1 cellular context compared by ENCODE assay signal in genomic region chr3:107429330-107430181, GRCh38.
A peak's percentile ranks its signal among the peaks of the same experiment; 100 is the strongest.
TF ChIP-seq lines count a peak whose summit lies in the region.

No MANE protein-coding gene starts in this region.

TF ChIP-seq in H1, 55 proteins besides CTCF, POLR2A, EP300 and RAD21:
- TF ChIP-seq SP2 (IDR thresholded peaks at IDR 0.05; ENCODE audit: low read length) = no peak
- TF ChIP-seq SIX5 (IDR thresholded peaks at IDR 0.05; ENCODE audit: low read depth, low read length) = no peak
- TF ChIP-seq SAP30 (IDR thresholded peaks at IDR 0.05; ENCODE audit: insufficient read depth, insufficient replicate concordance, low read length) = no peak
- TF ChIP-seq TAF7 (optimal IDR thresholded peaks at IDR 0.05; ENCODE audit: borderline replicate concordance, low read depth, low read length) = no peak
- TF ChIP-seq KDM5A (IDR thresholded peaks at IDR 0.05; ENCODE audit: low read length) = no peak
- TF ChIP-seq TEAD4 (IDR thresholded peaks at IDR 0.05; ENCODE audit: low read depth, low read length) = peak; percentile 67
- TF ChIP-seq HDAC2 (IDR thresholded peaks at IDR 0.05; ENCODE audit: borderline replicate concordance in 1 of 2, low read depth in 2 of 2, low read length in 2 of 2) = 0 out of 4 replicates have a peak, but pooled peaks of 1 of the 2 experiments have one; percentile 8
- TF ChIP-seq SIN3A (conservative IDR thresholded peaks at IDR 0.05 in 1 of 2, IDR thresholded peaks at IDR 0.05 in 1 of 2; ENCODE audit: low read depth in 1 of 2, low read length in 2 of 2) = peak in 1 of 2 experiments; percentile 54; a peak in 2 of 4 replicates
- no peak for TF ChIP-seq NRF1 (IDR thresholded peaks at IDR 0.05; ENCODE audit: low read depth, low read length)
- no peak for TF ChIP-seq CHD2 (IDR thresholded peaks at IDR 0.05; ENCODE audit: low read length)
- TF ChIP-seq JUN (IDR thresholded peaks at IDR 0.05; ENCODE audit: low read depth, low read length) = no peak
- no peak for TF ChIP-seq ATF2 (IDR thresholded peaks at IDR 0.05; ENCODE audit: low read length)
- no peak for TF ChIP-seq E2F6 (IDR thresholded peaks at IDR 0.05)
- peak; percentile 52; the same call in 1 of the 2 replicates for TF ChIP-seq YY1 (IDR thresholded peaks at IDR 0.05; ENCODE audit: low read depth, low read length)
- TF ChIP-seq TBP (IDR thresholded peaks at IDR 0.05; ENCODE audit: low read depth, low read length) = peak; percentile 46; the same call in 1 of the 2 replicates
- TF ChIP-seq EZH2 (IDR thresholded peaks at IDR 0.05; ENCODE audit: low read depth, low read length, severe bottlenecking) = no peak
- no peak for TF ChIP-seq CREB1 (IDR thresholded peaks at IDR 0.05)
- TF ChIP-seq RFX5 (IDR thresholded peaks at IDR 0.05; ENCODE audit: borderline replicate concordance, low read depth, low read length) = no peak
- TF ChIP-seq CBX8 (IDR thresholded peaks at IDR 0.05; ENCODE audit: borderline replicate concordance, low read depth, low read length) = no peak
- TF ChIP-seq CHD7 (IDR thresholded peaks at IDR 0.05; ENCODE audit: insufficient replicate concordance, low read length) = no peak
- TF ChIP-seq RBBP5 (IDR thresholded peaks at IDR 0.05; ENCODE audit: borderline replicate concordance, low read depth, low read length) = peak; percentile 42; the same call in 1 of the 2 replicates
- TF ChIP-seq TAF1 (IDR thresholded peaks at IDR 0.05; ENCODE audit: low read depth, low read length) = peak; percentile 61
- peak; percentile 68 for TF ChIP-seq KDM4A (IDR thresholded peaks at IDR 0.05; ENCODE audit: low read depth, low read length, severe bottlenecking)
- TF ChIP-seq BRCA1 (IDR thresholded peaks at IDR 0.05; ENCODE audit: low read depth, low read length) = no peak
- TF ChIP-seq CHD1 (IDR thresholded peaks at IDR 0.05; ENCODE audit: low read depth, low read length) = no peak
TF ChIP-seq in H1: peak in this region for 8.
